Comparison of ENCODE assay signal across 8 cellular contexts in the genomic region with DNA sequence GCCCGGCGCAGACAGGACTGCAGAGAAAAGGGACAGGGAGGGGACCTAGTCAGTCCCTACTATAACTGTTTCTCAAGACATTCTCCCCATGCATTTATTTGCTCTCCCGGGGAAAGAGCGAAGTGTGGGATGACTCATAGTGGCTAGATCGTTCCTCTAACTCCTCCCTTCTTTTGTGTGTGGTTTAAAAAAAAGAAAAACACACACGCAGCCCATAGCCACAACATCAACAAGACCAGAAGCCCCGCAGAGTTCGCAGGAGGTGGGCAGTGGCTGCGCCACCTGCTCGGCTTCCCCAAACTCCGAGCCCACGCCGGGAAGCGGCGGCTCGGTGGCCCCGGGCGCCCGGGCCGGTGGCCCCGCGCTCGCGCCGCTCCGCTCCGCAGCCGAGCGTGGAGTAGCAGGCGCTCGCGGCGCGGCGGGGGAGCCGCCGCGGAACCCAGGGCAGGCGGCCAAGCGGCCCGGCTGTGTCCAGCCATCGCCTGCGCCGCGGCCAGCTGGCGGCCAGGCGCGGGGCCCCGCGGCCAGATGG. TPM values are rescaled to one million over a fixed set of nuclear protein-coding genes. Genes with fewer than 3 reads are reported as not detected.
DNase-seq lines count a peak whose midpoint lies in the region; TF ChIP-seq lines count a peak whose summit lies in the region.

No MANE protein-coding gene starts in this region.

- peaks cover 10% of the 10 kb centered on the region for H3K36me3 ChIP-seq in H7 (replicated peaks; ENCODE audit: control insufficient read depth, insufficient read depth, low read length)
- peaks cover 2% of the 10 kb centered on the region; the same call in 1 of the 2 replicates for H3K36me3 ChIP-seq in Karpas-422 (ENCODE audit: insufficient read depth, low read length)
- H3K36me3 ChIP-seq in skeletal muscle tissue (ENCODE audit: control insufficient read depth in 3 of 3, insufficient read depth in 3 of 3, low read length in 3 of 3), result peaks cover 0 to 2% (median 0%) of the 10 kb centered on the region in 3 donors

- TF ChIP-seq CTCF in GM12864 (IDR thresholded peaks at IDR 0.05; ENCODE audit: low read depth, low read length, missing control alignments), result no peak

- peak overlapping the region; percentile 89 for H3K4me2 ChIP-seq in Karpas-422 (ENCODE audit: low read depth, low read length, poor library complexity, severe bottlenecking)

- H2AFZ ChIP-seq in Karpas-422 (ENCODE audit: low read length), result peak overlapping the region; percentile 7; the same call in 1 of the 2 replicates

- no peaks in the 10 kb centered on the region for H3K9me2 ChIP-seq in Karpas-422 (replicated peaks; ENCODE audit: insufficient read depth, low read length)

- H3K9me3 ChIP-seq in Karpas-422 (ENCODE audit: low read length) (no peaks in the 10 kb centered on the region), skeletal muscle tissue (ENCODE audit: control insufficient read depth in 3 of 3, low read length in 3 of 3) (no peaks in the 10 kb centered on the region)

- H3K27ac ChIP-seq in Karpas-422 (ENCODE audit: low read length) (no peak overlapping the region), skeletal muscle tissue (ENCODE audit: low read depth, low read length) (no peak overlapping the region)

- H3K4me1 ChIP-seq in Karpas-422 (ENCODE audit: low read length) (peaks cover 23% of the 10 kb centered on the region), skeletal muscle tissue (ENCODE audit: control insufficient read depth in 3 of 3, insufficient read depth in 3 of 3, low read length in 3 of 3) (peaks cover 8 to 15% (median 13%) of the 10 kb centered on the region in 3 donors)

- H3K9ac ChIP-seq in Karpas-422 (ENCODE audit: low read length) (peak overlapping the region; percentile 94), skeletal muscle tissue (ENCODE audit: low read depth in 1 of 3, low read length in 3 of 3) (peak overlapping the region in 2 of 3 donors; percentile 33 to 69)

- no peaks in the 10 kb centered on the region for H4K20me1 ChIP-seq in Karpas-422 (ENCODE audit: insufficient read depth, low read depth, low read length)

- H3K79me2 ChIP-seq in Karpas-422 (ENCODE audit: low read length), result peaks cover 47% of the 10 kb centered on the region

- in situ Hi-C loops in T47D (cut with HindIII; ENCODE audit: low pct_unique_long_range_greater_than_20kb, low sequenced_read_pairs), result no loop called here

- peak overlapping the region; percentile 69 for H3K4me3 ChIP-seq in GM12864 (ENCODE audit: low read depth, low read length)
- peak overlapping the region; percentile 64 for H3K4me3 ChIP-seq in H7 (ENCODE audit: insufficient read depth, low read depth, low read length)
- peak overlapping the region; percentile 87 for H3K4me3 ChIP-seq in Karpas-422 (ENCODE audit: low read length)
- peak overlapping the region; percentile 63 to 88 (median 75) for H3K4me3 ChIP-seq in skeletal muscle tissue (ENCODE audit: low read length in 3 of 3)

- peaks cover 6% of the 10 kb centered on the region for H3K27me3 ChIP-seq in H7 (ENCODE audit: control insufficient read depth, insufficient read depth, low read length)
- H3K27me3 ChIP-seq in Karpas-422 (ENCODE audit: low read length), result 0 out of 2 replicates have a peak, but pooled peaks cover 3% of the 10 kb centered on the region
- H3K27me3 ChIP-seq in skeletal muscle tissue (ENCODE audit: control insufficient read depth in 3 of 3, insufficient read depth in 3 of 3, low read length in 3 of 3), result no peaks in the 10 kb centered on the region

- DNase-seq in GM12864 (ENCODE audit: low read depth) (peak; percentile 30), H7 (peak; percentile 72), Karpas-422 (peak; percentile 66), T1000 (lab: John Stamatoyannopoulos, UW) (peak; percentile 29), T47D (ENCODE audit: low read depth in 1 of 2, low spot score in 1 of 2) (peak; percentile 43 to 56), iPS-NIHi11 (ENCODE audit: low spot score) (peak; percentile 78), NCI-H1930 (lab: John Stamatoyannopoulos, UW) (no peak)

RNA-seq across cellular contexts. Expression of a gene that starts 0.7 kb away (rescaled TPM):
- total RNA-seq in H7 (2014; rRNA removed; shearing (Covaris generic)), result 50.1 and 62.1 TPM in 2 replicates
- total RNA-seq in Karpas-422 (2014; rRNA removed; shearing (Covaris generic); ENCODE audit: low replicate concordance), result 62.7 and 66.7 TPM in 2 replicates
- total RNA-seq in skeletal muscle tissue, result 22.4 TPM

Comparison
In these comparisons a context has a peak if more than half of its experiments do, and no peak if none do; other contexts are left out.
1. DNase-seq: peak in GM12864 (single experiment), H7 (single experiment), Karpas-422 (single experiment), T1000 (single experiment), T47D (2 of 2) and iPS-NIHi11 (single experiment); none in NCI-H1930 (0 of 2).
2. Peak in every context shown above with its lines, with median percentiles within 50 percentile points of each other: H3K4me3 ChIP-seq.